33 cellular contexts compared by ENCODE assay signal in the genomic region with DNA sequence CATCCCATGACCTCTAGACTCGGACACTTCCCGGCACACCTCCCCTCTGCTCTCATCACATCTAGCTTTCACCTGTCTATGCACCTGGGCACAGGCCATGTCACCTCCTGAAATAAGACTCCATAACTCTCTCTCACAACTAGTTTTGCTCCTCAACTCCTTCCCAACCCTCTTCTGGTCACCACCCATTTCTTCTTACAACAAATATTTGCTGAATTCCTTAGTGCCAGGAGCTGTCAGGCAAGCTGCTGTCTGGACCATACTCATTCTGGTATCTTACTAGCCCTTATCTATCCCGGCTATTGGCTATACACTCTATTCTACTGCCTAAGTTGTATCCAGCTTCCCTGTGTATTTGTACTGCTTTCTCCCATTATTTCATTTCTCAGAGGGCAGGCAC. TPM values are rescaled to one million over a fixed set of nuclear protein-coding genes. Genes with fewer than 3 reads are reported as not detected.
"Had no signal": no experiment of that assay in that cellular context is flagged by ENCODE, and none has a peak within 500 bp of the region (broad histone marks: within the 10 kb centered on the region; RNA-seq: fewer than 3 reads in every experiment).

No MANE protein-coding gene starts in this region.

- H3K4me1 Mint-ChIP-seq: activated B cell treated with CpG ODN at 0.5 μM for 24 hours had no signal

- H3K36me3 Mint-ChIP-seq: activated naive CD8-positive, alpha-beta T cell had no signal

- DNase-seq: activated B cell treated with CpG ODN at 0.5 μM for 24 hours; activated CD4-positive, alpha-beta T cell treated with anti-CD3 and anti-CD28 coated beads for 48 hours; activated CD4-positive, alpha-beta T cell treated with anti-CD3 and anti-CD28 coated beads, Interleukin-2, amount 50 U/mL, for 1 hour; activated CD4-positive, alpha-beta T cell treated with anti-CD3 and anti-CD28 coated beads, Interleukin-2, amount 50 U/mL, for 48 hours; activated CD8-positive, alpha-beta memory T cell treated with anti-CD3 and anti-CD28 coated beads for 24 hours; activated CD8-positive, alpha-beta T cell treated with anti-CD3 and anti-CD28 coated beads for 36 hours; activated effector memory CD4-positive, alpha-beta T cell treated with Interleukin-2 at 50 U/mL for 16 hours; activated gamma-delta T cell treated with Interleukin-2 at 50 U/mL for 16 hours; activated naive CD4-positive, alpha-beta T cell treated with anti-CD3 and anti-CD28 coated beads, Interleukin-2, amount 50 U/mL, for 16 hours; activated naive CD4-positive, alpha-beta T cell treated with Interleukin-2 at 50 U/mL for 16 hours; activated T-cell treated with anti-CD3 and anti-CD28 coated beads, Interleukin-2, amount 50 U/mL, for 4 hours; amniotic stem cell; anterior cingulate cortex; brain microvascular endothelial cell; dorsolateral prefrontal cortex; effector memory CD4-positive, alpha-beta T cell; foreskin keratinocyte; gastrocnemius medialis; glutamatergic neuron; heart left ventricle; T-helper 9 cell; WERI-Rb-1 had no signal

- H3K27ac Mint-ChIP-seq: activated B cell treated with CpG ODN at 0.5 μM for 24 hours; activated CD8-positive, alpha-beta T cell treated with anti-CD3 and anti-CD28 coated beads for 36 hours; activated naive CD8-positive, alpha-beta T cell; activated T-helper 17 cell treated with anti-CD3 and anti-CD28 coated beads, Interleukin-2, amount 50 U/mL, for 72 hours; dendritic cell treated with granulocyte-macrophage colony-stimulating factor and Interleukin-4, amounts not matched to agents 40 ng/mL and 50 ng/mL, for 4 days; T-helper 1 cell treated with Interleukin-12 subunit alpha and Interleukin-12 subunit beta and Interleukin-4 antibody, amounts not matched to agents 30 μg/mL and 1 μg/mL, for 36 hours had no signal

- H3K9me3 Mint-ChIP-seq: activated B cell treated with CpG ODN at 0.5 μM for 24 hours; activated CD8-positive, alpha-beta T cell treated with anti-CD3 and anti-CD28 coated beads for 36 hours; activated T-cell treated with anti-CD3 and anti-CD28 coated beads, Interleukin-2, amount 50 U/mL, for 4 hours; activated T-helper 17 cell treated with anti-CD3 and anti-CD28 coated beads, Interleukin-2, amount 50 U/mL, for 72 hours; central memory CD8-positive, alpha-beta T cell; dendritic cell treated with granulocyte-macrophage colony-stimulating factor and Interleukin-4, amounts not matched to agents 40 ng/mL and 50 ng/mL, for 4 days; T-helper 1 cell treated with Interleukin-12 subunit alpha and Interleukin-12 subunit beta and Interleukin-4 antibody, amounts not matched to agents 30 μg/mL and 1 μg/mL, for 36 hours had no signal

- H3K4me3 Mint-ChIP-seq: activated B cell treated with CpG ODN at 0.5 μM for 24 hours; activated CD8-positive, alpha-beta T cell treated with anti-CD3 and anti-CD28 coated beads for 36 hours; activated naive CD8-positive, alpha-beta T cell; activated T-cell treated with anti-CD3 and anti-CD28 coated beads, Interleukin-2, amount 50 U/mL, for 4 hours; activated T-helper 17 cell treated with anti-CD3 and anti-CD28 coated beads, Interleukin-2, amount 50 U/mL, for 72 hours; central memory CD8-positive, alpha-beta T cell; dendritic cell treated with granulocyte-macrophage colony-stimulating factor and Interleukin-4, amounts not matched to agents 40 ng/mL and 50 ng/mL, for 4 days; T-helper 1 cell treated with Interleukin-12 subunit alpha and Interleukin-12 subunit beta and Interleukin-4 antibody, amounts not matched to agents 30 μg/mL and 1 μg/mL, for 36 hours had no signal

- H3K9me3 ChIP-seq: esophagus muscularis mucosa, gastrocnemius medialis, heart left ventricle had no signal

- ATAC-seq: activated CD4-positive, CD25-positive, alpha-beta regulatory T cell treated with anti-CD3 and anti-CD28 coated beads, Interleukin-2, amount 50 U/mL, for 24 hours; activated CD8-positive, alpha-beta T cell treated with anti-CD3 and anti-CD28 coated beads for 36 hours; activated T-cell treated with anti-CD3 and anti-CD28 coated beads, Interleukin-2, amount 50 U/mL, for 4 hours; activated T-helper 17 cell treated with anti-CD3 and anti-CD28 coated beads, Interleukin-2, amount 50 U/mL, for 72 hours; foreskin keratinocyte; gastrocnemius medialis; heart left ventricle had no signal

- H3K4me3 ChIP-seq: coronary artery, dorsolateral prefrontal cortex, esophagus muscularis mucosa, gastrocnemius medialis, heart left ventricle had no signal

- H3K4me1 ChIP-seq: esophagus muscularis mucosa, foreskin keratinocyte, gastrocnemius medialis, heart left ventricle had no signal

- H3K27ac ChIP-seq: brain microvascular endothelial cell, coronary artery, dorsolateral prefrontal cortex, esophagus muscularis mucosa, foreskin keratinocyte, gastrocnemius medialis, heart left ventricle had no signal

- H3K27me3 Mint-ChIP-seq: dendritic cell treated with granulocyte-macrophage colony-stimulating factor and Interleukin-4, amounts not matched to agents 40 ng/mL and 50 ng/mL, for 4 days had no signal

- H3K27me3 ChIP-seq: brain microvascular endothelial cell, dorsolateral prefrontal cortex, esophagus muscularis mucosa, foreskin keratinocyte, gastrocnemius medialis, heart left ventricle had no signal

RNA-seq across cellular contexts. Expression of a gene that starts 49.1 kb away (rescaled TPM):
- total RNA-seq: activated B cell treated with CpG ODN at 0.5 μM for 24 hours; activated CD8-positive, alpha-beta T cell treated with anti-CD3 and anti-CD28 coated beads for 36 hours; activated T-cell treated with anti-CD3 and anti-CD28 coated beads, Interleukin-2, amount 50 U/mL, for 4 hours; activated T-helper 17 cell treated with anti-CD3 and anti-CD28 coated beads, Interleukin-2, amount 50 U/mL, for 72 hours; bronchial epithelial cell; cardiac septum; esophagus muscularis mucosa; foreskin keratinocyte; gastrocnemius medialis; T-helper 2 cell treated with Interferon-gamma antibody and Interleukin-4, amounts not matched to agents 100 ng/mL and 5 ng/mL, for 36 hours had no signal
- polyA plus RNA-seq: foreskin keratinocyte had no signal
